17 cellular contexts compared by ENCODE assay signal in the genomic region with DNA sequence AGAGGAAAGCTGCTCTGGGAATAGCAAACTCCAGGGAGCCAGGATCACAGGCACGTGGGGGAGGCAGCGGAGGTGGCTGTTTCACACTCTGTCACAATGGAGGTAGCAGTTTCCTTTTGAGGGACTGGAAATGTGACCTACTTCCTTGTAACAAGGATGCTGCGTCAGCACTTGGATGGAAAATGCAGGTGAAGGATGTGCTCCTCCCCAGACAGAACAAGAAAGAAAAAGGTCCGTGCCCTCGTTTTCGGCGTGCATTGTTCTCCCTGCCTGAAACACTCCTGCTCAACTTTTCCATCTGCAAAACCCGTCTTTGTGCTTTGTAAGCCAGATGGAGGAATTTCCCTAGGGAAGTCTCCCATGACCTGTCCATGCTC. TPM values are rescaled to one million over a fixed set of nuclear protein-coding genes. Genes with fewer than 3 reads are reported as not detected.
A peak's percentile ranks its signal among the peaks of the same experiment; 100 is the strongest.
DNase-seq lines count a peak whose midpoint lies in the region; ATAC-seq, FAIRE-seq and TF ChIP-seq lines count a peak whose summit lies in the region.
"Had no signal": no experiment of that assay in that cellular context is flagged by ENCODE, and none has a peak within 500 bp of the region (broad histone marks: within the 10 kb centered on the region; RNA-seq: fewer than 3 reads in every experiment).

No MANE protein-coding gene starts in this region.

- H3K9ac ChIP-seq in MM.1S (ENCODE audit: low read length) = no peak overlapping the region

- no peaks in the 10 kb centered on the region for H3K79me2 ChIP-seq in MM.1S (ENCODE audit: low read length)

- no peaks in the 10 kb centered on the region for H3K36me3 Mint-ChIP-seq in osteocyte (ENCODE audit: unreplicated experiment)
- H3K36me3 Mint-ChIP-seq in HFFc6 (ENCODE audit: low read depth) = peaks cover 9% of the 10 kb centered on the region

- H3K4me3 Mint-ChIP-seq in osteocyte (ENCODE audit: unreplicated experiment) (no peak overlapping the region), HFFc6 (no peak overlapping the region)
- H3K4me3 Mint-ChIP-seq: activated CD4-positive, alpha-beta T cell treated with anti-CD3 and anti-CD28 coated beads, Interleukin-2, amount 10 ng/mL, durations not matched to agents 24 days and 14 days; activated T-helper 1 cell treated with anti-CD3 and anti-CD28 coated beads, Interleukin-12 subunit alpha, Interleukin-12 subunit beta, Interleukin-2, Interleukin-4 antibody, amounts not matched to agents 30 ng/mL and 10 ng/mL and 1 ng/mL, durations not matched to agents 14 hours and 24 hours and 36 hours had no signal

- no peak for TF ChIP-seq EP300 in A549 (IDR thresholded peaks at IDR 0.05)

- no peaks in the 10 kb centered on the region for H3K4me1 Mint-ChIP-seq in osteocyte (ENCODE audit: unreplicated experiment)
- H3K4me1 Mint-ChIP-seq in HFFc6 (ENCODE audit: low read depth) = no peaks in the 10 kb centered on the region
- H3K4me1 Mint-ChIP-seq: activated CD4-positive, alpha-beta T cell treated with anti-CD3 and anti-CD28 coated beads, Interleukin-2, amount 10 ng/mL, durations not matched to agents 24 days and 14 days had no signal

- no peak for ATAC-seq in A549
- ATAC-seq in HG03439 (IDR thresholded peaks at IDR 0.05; ENCODE audit: unreplicated experiment) = no peak

- CTCF ChIA-PET in A549 (lab: Yijun Ruan, JAX) = interaction anchor here (1.3 kb wide), 1 partner anchor 132 kb away, joined by 3 read pairs; a partner anchor contains a TSS

- peaks cover 63% of the 10 kb centered on the region for H3K27me3 Mint-ChIP-seq in osteocyte (ENCODE audit: unreplicated experiment)
- H3K27me3 Mint-ChIP-seq in HFFc6 (ENCODE audit: insufficient read depth) = peaks cover 47% of the 10 kb centered on the region

- DNase-seq in A549 (ENCODE audit: low read depth in 1 of 2, low spot score in 1 of 2) (no peak), adrenal gland (peak in 5 of 7 donors; percentile 12 to 72 (median 33)), right atrium auricular region (ENCODE audit: low spot score) (peak; percentile 57), osteocyte (ENCODE audit: extremely low spot score, unreplicated experiment) (peak; percentile 67), NK-92 (lab: John Stamatoyannopoulos, UW; ENCODE audit: unreplicated experiment) (no peak), MM.1S (no peak), HFFc6 (no peak)
- DNase-seq: activated CD4-positive, alpha-beta T cell treated with anti-CD3 and anti-CD28 coated beads, Interleukin-2, amount 10 ng/mL, durations not matched to agents 24 days and 14 days; kidney glomerular epithelial cell; MG63; stimulated activated CD4-positive, alpha-beta T cell treated with anti-CD3 and anti-CD28 coated beads, Interleukin-4, amount 100 ng/mL, for 1 hour; T-helper 9 cell had no signal

- intact Hi-C loops in adrenal gland (cut with DNase I) = no loop called here

- H3K9me3 ChIP-seq in A549 (peaks cover 35% of the 10 kb centered on the region), adrenal gland (replicated peaks in 1 of 3) (peaks cover 0 to 7% (median 0%) of the 10 kb centered on the region in 3 donors), right atrium auricular region (peaks cover 0 to 27% of the 10 kb centered on the region in 2 donors), MM.1S (replicated peaks; ENCODE audit: insufficient read depth, low read length) (no peaks in the 10 kb centered on the region)

- no peaks in the 10 kb centered on the region for H3F3A ChIP-seq in MM.1S (ENCODE audit: insufficient read depth, low read length)

- H3K27ac Mint-ChIP-seq in osteocyte (ENCODE audit: unreplicated experiment) = no peak overlapping the region
- H3K27ac Mint-ChIP-seq in HFFc6 = no peak overlapping the region
- H3K27ac Mint-ChIP-seq: activated CD4-positive, alpha-beta T cell treated with anti-CD3 and anti-CD28 coated beads, Interleukin-2, amount 10 ng/mL, durations not matched to agents 24 days and 14 days; activated T-helper 1 cell treated with anti-CD3 and anti-CD28 coated beads, Interleukin-12 subunit alpha, Interleukin-12 subunit beta, Interleukin-2, Interleukin-4 antibody, amounts not matched to agents 30 ng/mL and 10 ng/mL and 1 ng/mL, durations not matched to agents 14 hours and 24 hours and 36 hours had no signal

- no peak for TF ChIP-seq RAD21 in A549 (conservative IDR thresholded peaks at IDR 0.05 in 1 of 2, IDR thresholded peaks at IDR 0.05 in 1 of 2)

- FAIRE-seq in A549 (lab: Jason Lieb, UNC) = no peak
- FAIRE-seq: G401.6 had no signal

- WGBS in A549 (ENCODE audit: missing lambda C conversion rate) = 50% methylated on average over 8 of the region's 8 CpGs
- 62 to 82% (median 74%) methylated on average over 8 of the region's 8 CpGs for WGBS in adrenal gland, 4 donors

- H3K9me2 ChIP-seq in MM.1S (replicated peaks; ENCODE audit: insufficient read depth, low read length) = no peaks in the 10 kb centered on the region

- H3K36me3 ChIP-seq in adrenal gland (replicated peaks in 1 of 2) (no peaks in the 10 kb centered on the region), right atrium auricular region (no peaks in the 10 kb centered on the region), MM.1S (replicated peaks; ENCODE audit: insufficient read depth, low read length) (no peaks in the 10 kb centered on the region)
- H3K36me3 ChIP-seq: MG63, sigmoid colon, tibial nerve had no signal

- TF ChIP-seq POLR2A in A549 (IDR thresholded peaks at IDR 0.05; ENCODE audit: low read length) = no peak
- TF ChIP-seq POLR2A in adrenal gland (IDR thresholded peaks at IDR 0.05) = no peak

- TF ChIP-seq CTCF in A549 (IDR thresholded peaks at IDR 0.05) (no peak), adrenal gland (IDR thresholded peaks at IDR 0.05) (no peak), right atrium auricular region (IDR thresholded peaks at IDR 0.05) (no peak), osteocyte (IDR thresholded peaks at IDR 0.05) (no peak), MM.1S (IDR thresholded peaks at IDR 0.05; ENCODE audit: low read length) (no peak), HFFc6 (IDR thresholded peaks at IDR 0.05) (no peak)

- no peak overlapping the region for H3K4me2 ChIP-seq in A549
- H3K4me2 ChIP-seq in MM.1S (ENCODE audit: low read depth, low read length) = no peak overlapping the region

- POLR2A ChIA-PET in A549 (lab: Yijun Ruan, JAX) = no interaction called here

- H4K20me1 ChIP-seq in MM.1S (ENCODE audit: insufficient read depth, low read length) = no peaks in the 10 kb centered on the region

- H3K4me3 ChIP-seq in A549 (no peak overlapping the region), adrenal gland (no peak overlapping the region), right atrium auricular region (no peak overlapping the region), MM.1S (ENCODE audit: low read length) (no peak overlapping the region)
- H3K4me3 ChIP-seq: MG63, sigmoid colon, tibial nerve had no signal

- no peaks in the 10 kb centered on the region for H3K27me3 ChIP-seq in adrenal gland
- no peaks in the 10 kb centered on the region for H3K27me3 ChIP-seq in right atrium auricular region
- no peaks in the 10 kb centered on the region for H3K27me3 ChIP-seq in MM.1S (replicated peaks; ENCODE audit: insufficient read depth, low read length)
- H3K27me3 ChIP-seq: sigmoid colon, tibial nerve had no signal

- H3K9me3 Mint-ChIP-seq in osteocyte (ENCODE audit: unreplicated experiment) (peaks cover 23% of the 10 kb centered on the region), HFFc6 (peaks cover 12% of the 10 kb centered on the region)

- H3K4me1 ChIP-seq in A549 = no peaks in the 10 kb centered on the region
- peaks cover 0 to 4% of the 10 kb centered on the region in 2 donors for H3K4me1 ChIP-seq in adrenal gland (replicated peaks in 1 of 2)
- peaks cover 0 to 23% of the 10 kb centered on the region in 2 donors for H3K4me1 ChIP-seq in right atrium auricular region
- no peaks in the 10 kb centered on the region for H3K4me1 ChIP-seq in MM.1S (ENCODE audit: low read length)

- H2AFZ ChIP-seq in MM.1S (ENCODE audit: low read length) = no peak overlapping the region

- no peak overlapping the region for H3K27ac ChIP-seq in A549
- no peak overlapping the region for H3K27ac ChIP-seq in adrenal gland
- peak overlapping the region; percentile 37 to 60 for H3K27ac ChIP-seq in right atrium auricular region
- no peak overlapping the region for H3K27ac ChIP-seq in MM.1S (ENCODE audit: low read length)

TF ChIP-seq in A549, 52 proteins besides CTCF, POLR2A, EP300 and RAD21:
- TF ChIP-seq MAFK (IDR thresholded peaks at IDR 0.05; ENCODE audit: partially characterized antibody) (peak; percentile 65), SMC3 (IDR thresholded peaks at IDR 0.05) (no peak)

RNA-seq across cellular contexts. Expression of a gene that starts 55.1 kb away (rescaled TPM):
- polyA plus RNA-seq in A549 (2011; rRNA removed) (15.5 TPM in 2 replicates), A549 (2017; fragmentation: RNase III; extraction: RNeasy Plus Mini Kit Qiagen cat#74134 plus additional on column Dnase treatment) (12.4 to 15.4 TPM (median 15.1 TPM) in 3 replicates), adrenal gland (10 to 100 TPM; 15.2 to 37.9 (median 28.4) TPM)
- 6.9 and 9.8 TPM in 2 replicates for polyA plus RNA-seq in A549 (2012; cell fraction: cytosol; rRNA removed)
- 11.7 and 13.3 TPM in 2 replicates for polyA plus RNA-seq in A549 (2012; cell fraction: nucleus; rRNA removed)
- 20.4 and 21.2 TPM in 2 replicates for polyA minus RNA-seq in A549 (2011; rRNA and poly(A)+ RNA removed)
- total RNA-seq in adrenal gland (100 to 1,000 TPM in 1 of 8 donors, 10 to 100 TPM in 7; 41.1 to 111 (median 64.7) TPM), right atrium auricular region (10 to 100 TPM in 1 of 2 donors, 1 to 10 TPM in 1; 7.2 to 13.9 TPM), osteocyte (114 and 125 TPM in 2 replicates)
- 10 to 100 TPM; 12.4 to 28.4 (median 24.3) TPM for total RNA-seq in HFFc6 (2021; fragmentation: NEBNext Ultra II Directional; extraction: Animal tissue kit (Norgen Biotek cat#: 25700))

Comparison
In these comparisons a context has a peak if more than half of its experiments do, and no peak if none do; other contexts are left out.
1. DNase-seq: peak in adrenal gland (5 of 7), right atrium auricular region (single experiment) and osteocyte (single experiment); none in A549 (0 of 2), NK-92 (single experiment), MM.1S (single experiment) and HFFc6 (single experiment).
2. H3K27ac ChIP-seq: peak in right atrium auricular region (2 of 2); none in A549 (0 of 2), adrenal gland (0 of 5) and MM.1S (single experiment).